19 cellular contexts compared by ENCODE assay signal in genomic region chr14:70802379-70802778, GRCh38. TPM values are rescaled to one million over a fixed set of nuclear protein-coding genes. Genes with fewer than 3 reads are reported as not detected.
DNase-seq lines count a peak whose midpoint lies in the region; ATAC-seq and TF ChIP-seq lines count a peak whose summit lies in the region.
"Had no signal": no experiment of that assay in that cellular context is flagged by ENCODE, and none has a peak within 500 bp of the region (broad histone marks: within the 10 kb centered on the region; RNA-seq: fewer than 3 reads in every experiment).

No MANE protein-coding gene starts in this region.

- H3K4me3 ChIP-seq in GM12865 (ENCODE audit: low read depth, low read length) (no peak overlapping the region), PC-9 (no peak overlapping the region)
- H3K4me3 ChIP-seq: GM23248, HAP-1, Peyer's patch, SJSA1 had no signal

- H3K36me3 Mint-ChIP-seq in stimulated activated memory B cell treated with anti-CD40 and anti-IgM and Interleukin-4, amounts not matched to agents 10 μg/mL and 1 μg/mL and 100 μg/mL, for 72 hours: peaks cover 17% of the 10 kb centered on the region

- no peaks in the 10 kb centered on the region for H3K27me3 Mint-ChIP-seq in stimulated activated memory B cell treated with anti-CD40 and anti-IgM and Interleukin-4, amounts not matched to agents 10 μg/mL and 1 μg/mL and 100 μg/mL, for 72 hours

- H3K27ac Mint-ChIP-seq in stimulated activated memory B cell treated with anti-CD40 and anti-IgM and Interleukin-4, amounts not matched to agents 10 μg/mL and 1 μg/mL and 100 μg/mL, for 72 hours: peak overlapping the region; percentile 84

- H3K4me1 ChIP-seq in PC-9 (replicated peaks; ENCODE audit: insufficient read depth): peaks cover 24% of the 10 kb centered on the region
- H3K4me1 ChIP-seq: HAP-1, Peyer's patch, SJSA1 had no signal

- 0 out of 2 replicates have a peak, but pooled peaks cover under 1% of the 10 kb centered on the region for H3F3A ChIP-seq in PC-9 (ENCODE audit: insufficient read depth, low read depth)

- peaks cover 15% of the 10 kb centered on the region for H3K36me3 ChIP-seq in PC-9 (ENCODE audit: low read depth)
- H3K36me3 ChIP-seq: Peyer's patch, SJSA1 had no signal

- 0 out of 2 replicates have a peak overlapping the region, but pooled peaks have one; percentile 6 for H3K27ac ChIP-seq in PC-9
- H3K27ac ChIP-seq: GM23248, Peyer's patch, SJSA1 had no signal

- TF ChIP-seq CTCF in GM12865 (IDR thresholded peaks at IDR 0.05; ENCODE audit: insufficient read depth, low read depth, low read length, missing control alignments) (no peak), PC-9 (conservative IDR thresholded peaks at IDR 0.05) (no peak)

- BruUV-seq in PC-9 (replicated peaks; lab: Mats Ljungman, UMichigan): no TSS peak

- DNase-seq in GM12865 (ENCODE audit: low read depth): peak; percentile 40
- DNase-seq in PC-9: no peak
- DNase-seq in NCI-H2196 (lab: John Stamatoyannopoulos, UW; ENCODE audit: unreplicated experiment): no peak
- no peak for DNase-seq in DMS153 treated with DMSO at 0.1 percent for 48 hours (lab: John Stamatoyannopoulos, UW; ENCODE audit: unreplicated experiment)
- DNase-seq: ACHN, AML-193, DND-41, GM23248, KBM-7, NCI-H1105, NCI-H2081 treated with DMSO at 0.1 percent for 48 hours, NCI-H2227 treated with DMSO at 0.1 percent for 48 hours, NCI-H510A treated with DMSO at 0.1 percent for 48 hours, Peyer's patch had no signal

- peaks cover 45% of the 10 kb centered on the region for H3K4me1 Mint-ChIP-seq in stimulated activated memory B cell treated with anti-CD40 and anti-IgM and Interleukin-4, amounts not matched to agents 10 μg/mL and 1 μg/mL and 100 μg/mL, for 72 hours

- H3K4me2 ChIP-seq in PC-9: peak overlapping the region; percentile 35; the same call in 1 of the 2 replicates

- H3K9me2 ChIP-seq in PC-9 (ENCODE audit: insufficient read depth): no peaks in the 10 kb centered on the region

- POLR2A ChIA-PET in PC-9 (lab: Charles Lee; ENCODE audit: unreplicated experiment): no interaction called here

- H2AFZ ChIP-seq in PC-9: no peak overlapping the region
- H2AFZ ChIP-seq: GM23248 had no signal

- peaks cover 81% of the 10 kb centered on the region for H3K79me2 ChIP-seq in PC-9 (ENCODE audit: low read depth)

- no peaks in the 10 kb centered on the region for H3K9me3 ChIP-seq in PC-9 (ENCODE audit: insufficient read depth, low read depth)
- H3K9me3 ChIP-seq: HAP-1, Peyer's patch, SJSA1 had no signal

- no peak overlapping the region for H3K4me3 Mint-ChIP-seq in stimulated activated memory B cell treated with anti-CD40 and anti-IgM and Interleukin-4, amounts not matched to agents 10 μg/mL and 1 μg/mL and 100 μg/mL, for 72 hours

- CTCF ChIA-PET in PC-9 (lab: Charles Lee): no interaction called here

- peak; percentile 44 for ATAC-seq in GM18868 (IDR thresholded peaks at IDR 0.05; ENCODE audit: unreplicated experiment)
- ATAC-seq in stimulated activated memory B cell treated with anti-CD40 and anti-IgM and Interleukin-4, amounts not matched to agents 10 μg/mL and 1 μg/mL and 100 μg/mL, for 72 hours: no peak
- no peak for ATAC-seq in GM19035 (IDR thresholded peaks at IDR 0.05; ENCODE audit: unreplicated experiment)

- intact Hi-C loops in PC-9 (cut with micrococcal nuclease; ENCODE audit: unreplicated experiment): no loop called here

- no peaks in the 10 kb centered on the region for H3K9me3 Mint-ChIP-seq in stimulated activated memory B cell treated with anti-CD40 and anti-IgM and Interleukin-4, amounts not matched to agents 10 μg/mL and 1 μg/mL and 100 μg/mL, for 72 hours

- H3K27me3 ChIP-seq in PC-9 (ENCODE audit: insufficient read depth, low read depth): no peaks in the 10 kb centered on the region
- H3K27me3 ChIP-seq: Peyer's patch had no signal

- H4K20me1 ChIP-seq in PC-9 (ENCODE audit: insufficient read depth): peaks cover 18% of the 10 kb centered on the region; the same call in 1 of the 2 replicates

RNA-seq across cellular contexts. Expression of gene MAP3K9, which starts 6.9 kb away (rescaled TPM):
- 21.4 and 25.0 TPM in 2 replicates for total RNA-seq in PC-9 (2021)
- total RNA-seq: GM23248 had no signal
